In the genomic region with DNA sequence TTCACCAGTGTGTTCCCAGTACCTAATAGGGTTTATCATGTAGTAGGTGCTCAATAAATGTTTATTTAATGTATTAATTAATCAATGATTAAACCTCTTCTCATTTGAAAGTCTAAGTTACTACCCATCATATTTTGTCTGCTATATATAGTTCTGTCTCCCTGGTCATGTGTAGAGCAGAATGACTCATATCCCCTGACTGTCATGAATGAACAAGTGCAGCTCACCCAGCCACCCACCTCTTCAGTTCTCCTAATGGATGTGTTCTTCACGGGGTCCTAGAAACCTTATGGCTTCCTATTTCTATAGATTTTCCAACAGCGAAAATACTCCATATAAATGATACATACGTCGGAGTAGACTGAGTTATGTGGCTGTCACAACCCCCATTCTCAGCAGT, we compare ENCODE assay signal across 27 cellular contexts.
A peak's percentile ranks its signal among the peaks of the same experiment; 100 is the strongest.
DNase-seq lines count a peak whose midpoint lies in the region; ATAC-seq, FAIRE-seq and TF ChIP-seq lines count a peak whose summit lies in the region.
"Had no signal": no experiment of that assay in that cellular context is flagged by ENCODE, and none has a peak within 500 bp of the region (broad histone marks: within the 10 kb centered on the region; RNA-seq: fewer than 3 reads in every experiment).

No MANE protein-coding gene starts in this region.

- H2AFZ ChIP-seq in K562 (ENCODE audit: low read depth, low read length), result no peak overlapping the region

- POLR2A ChIA-PET in K562 (lab: Yijun Ruan, JAX), result no interaction called here

- TF ChIP-seq EP300 in K562 (IDR thresholded peaks at IDR 0.05; ENCODE audit: low read length) (no peak), sigmoid colon (IDR thresholded peaks at IDR 0.05) (no peak)

- H3K36me3 ChIP-seq in K562 (ENCODE audit: control insufficient read depth, insufficient read depth, low read length) (no peaks in the 10 kb centered on the region), sigmoid colon (no peaks in the 10 kb centered on the region)
- H3K36me3 ChIP-seq: uterus had no signal

- no peak for TF ChIP-seq RAD21 in K562 (CRISPR knock-in tag; conservative IDR thresholded peaks at IDR 0.05 in 1 of 2, IDR thresholded peaks at IDR 0.05 in 1 of 2)

- no peaks in the 10 kb centered on the region for H3K4me1 ChIP-seq in K562 (replicated peaks in 1 of 2; ENCODE audit: control insufficient read depth in 2 of 2, insufficient read depth in 2 of 2, low read length in 2 of 2)
- H3K4me1 ChIP-seq in sigmoid colon, result no peaks in the 10 kb centered on the region
- H3K4me1 ChIP-seq: foreskin keratinocyte, testis, uterus had no signal

- DNase-seq in ELR (ENCODE audit: low read depth), result peak; percentile 36
- peak; percentile 5 for DNase-seq in LHCN-M2 (ENCODE audit: low read depth)
- DNase-seq in K562 (ENCODE audit: extremely low read depth in 1 of 4, low spot score in 3 of 4), result no peak
- peak; percentile 44 for DNase-seq in myocyte (ENCODE audit: low read depth)
- no peak for DNase-seq in NCI-H1436 (lab: John Stamatoyannopoulos, UW)
- no peak for DNase-seq in GDM1 (lab: John Stamatoyannopoulos, UW)
- no peak for DNase-seq in sigmoid colon
- no peak for DNase-seq in hepatic stellate cell (ENCODE audit: low spot score)
- DNase-seq: aorta; CD4-positive, CD25-positive, alpha-beta regulatory T cell; cortex of kidney; effector memory CD8-positive, alpha-beta T cell; left colon; NCI-H1105; NCI-H1930; NCI-H526; posterior cingulate gyrus; RPMI8226; stimulated activated naive CD4-positive, alpha-beta T cell treated with Interleukin-2 at 50 U/mL for 16 hours; T-helper 17 cell; testis; uterus had no signal

- H3K4me2 ChIP-seq in K562 (ENCODE audit: insufficient read depth, low read length), result no peak overlapping the region

- no peak overlapping the region for H3K4me3 ChIP-seq in K562
- H3K4me3 ChIP-seq in sigmoid colon, result no peak overlapping the region
- H3K4me3 ChIP-seq: SK-N-MC, testis, uterus had no signal

- no peak overlapping the region for H3K9ac ChIP-seq in K562 (ENCODE audit: insufficient read depth in 1 of 2, low read depth in 2 of 2, low read length in 2 of 2)

- H3K27ac ChIP-seq in K562 (ENCODE audit: extremely low read depth, low read depth, low read length) (no peak overlapping the region), sigmoid colon (no peak overlapping the region)
- H3K27ac ChIP-seq: foreskin keratinocyte, SK-N-MC, testis, uterus had no signal

- no peak for FAIRE-seq in K562 (lab: Jason Lieb, UNC)

- 2% methylated on average over 4 of the region's 4 CpGs for WGBS in K562 (ENCODE audit: insufficient coverage, low coverage, missing lambda C conversion rate)
- WGBS in sigmoid colon, 2 donors, result 91% methylated on average over 4 of the region's 4 CpGs

- TF ChIP-seq CTCF in K562 (IDR thresholded peaks at IDR 0.05 in 2 of 3, conservative IDR thresholded peaks at IDR 0.05 in 1 of 3; ENCODE audit: insufficient read depth in 2 of 3, low read depth in 1 of 3, low read length in 3 of 3), result no peak
- TF ChIP-seq CTCF in sigmoid colon (IDR thresholded peaks at IDR 0.05), result no peak

- no TSS peak for BruUV-seq in K562 (replicated peaks; lab: Mats Ljungman, UMichigan)

- no peaks in the 10 kb centered on the region for H3K79me2 ChIP-seq in K562 (ENCODE audit: control insufficient read depth, insufficient read depth, low read length)

- no peaks in the 10 kb centered on the region for H4K20me1 ChIP-seq in K562 (replicated peaks; ENCODE audit: control insufficient read depth, insufficient read depth, low read length)

- intact Hi-C loops in K562 (cut with micrococcal nuclease) (no loop called here), sigmoid colon (cut with DNase I) (no loop called here)

- TF ChIP-seq POLR2A in K562 (conservative IDR thresholded peaks at IDR 0.05) (no peak), sigmoid colon (IDR thresholded peaks at IDR 0.05) (no peak)

- CTCF ChIA-PET in K562 (lab: Yijun Ruan, JAX; ENCODE audit: low intra/inter-chr PET ratio), result no interaction called here

- H3K9me1 ChIP-seq in K562 (ENCODE audit: control insufficient read depth, insufficient read depth, low read length), result no peaks in the 10 kb centered on the region

- H3K9me3 ChIP-seq in K562 (replicated peaks; ENCODE audit: control insufficient read depth, insufficient read depth, low read depth, low read length), result no peaks in the 10 kb centered on the region
- H3K9me3 ChIP-seq in sigmoid colon, result peaks cover 0 to 4% (median 0%) of the 10 kb centered on the region in 4 donors
- H3K9me3 ChIP-seq: testis, uterus had no signal

- ATAC-seq in K562, result no peak
- ATAC-seq: activated CD8-positive, alpha-beta T cell treated with anti-CD3 and anti-CD28 coated beads, Interleukin-2, amount 10 ng/mL, durations not matched to agents 7 days and 5 days; effector memory CD8-positive, alpha-beta T cell; esophagus mucosa; foreskin keratinocyte; left colon; sciatic nerve; T-helper 17 cell had no signal

- H3K27me3 ChIP-seq in K562 (ENCODE audit: control insufficient read depth in 2 of 2, insufficient read depth in 2 of 2, low read length in 2 of 2) (peaks cover 0 to 15% of the 10 kb centered on the region in 2 experiments; a peak in 2 of 5 replicates), sigmoid colon (peaks cover 0 to 48% (median 0%) of the 10 kb centered on the region in 3 donors)
- H3K27me3 ChIP-seq: testis, uterus had no signal

- in situ Hi-C loops in K562 (cut with MboI), result no loop called here

TF ChIP-seq in K562, 482 proteins besides CTCF, POLR2A, EP300 and RAD21:
- TF ChIP-seq CBFA2T2 (conservative IDR thresholded peaks at IDR 0.05), result no peak
- TF ChIP-seq, protein P1, sequence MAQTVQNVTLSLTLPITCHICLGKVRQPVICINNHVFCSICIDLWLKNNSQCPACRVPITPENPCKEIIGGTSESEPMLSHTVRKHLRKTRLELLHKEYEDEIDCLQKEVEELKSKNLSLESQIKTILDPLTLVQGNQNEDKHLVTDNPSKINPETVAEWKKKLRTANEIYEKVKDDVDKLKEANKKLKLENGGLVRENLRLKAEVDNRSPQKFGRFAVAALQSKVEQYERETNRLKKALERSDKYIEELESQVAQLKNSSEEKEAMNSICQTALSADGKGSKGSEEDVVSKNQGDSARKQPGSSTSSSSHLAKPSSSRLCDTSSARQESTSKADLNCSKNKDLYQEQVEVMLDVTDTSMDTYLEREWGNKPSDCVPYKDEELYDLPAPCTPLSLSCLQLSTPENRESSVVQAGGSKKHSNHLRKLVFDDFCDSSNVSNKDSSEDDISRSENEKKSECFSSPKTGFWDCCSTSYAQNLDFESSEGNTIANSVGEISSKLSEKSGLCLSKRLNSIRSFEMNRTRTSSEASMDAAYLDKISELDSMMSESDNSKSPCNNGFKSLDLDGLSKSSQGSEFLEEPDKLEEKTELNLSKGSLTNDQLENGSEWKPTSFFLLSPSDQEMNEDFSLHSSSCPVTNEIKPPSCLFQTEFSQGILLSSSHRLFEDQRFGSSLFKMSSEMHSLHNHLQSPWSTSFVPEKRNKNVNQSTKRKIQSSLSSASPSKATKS (CRISPR knock-in tag; IDR thresholded peaks at IDR 0.05), result no peak
- TF ChIP-seq, protein P2, sequence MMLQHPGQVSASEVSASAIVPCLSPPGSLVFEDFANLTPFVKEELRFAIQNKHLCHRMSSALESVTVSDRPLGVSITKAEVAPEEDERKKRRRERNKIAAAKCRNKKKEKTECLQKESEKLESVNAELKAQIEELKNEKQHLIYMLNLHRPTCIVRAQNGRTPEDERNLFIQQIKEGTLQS (IDR thresholded peaks at IDR 0.05), result 0 out of 2 replicates have a peak, but pooled peaks have one; percentile 8
- TF ChIP-seq, protein P2 (CRISPR knock-in tag; conservative IDR thresholded peaks at IDR 0.05), result no peak
- TF ChIP-seq, protein P3, sequence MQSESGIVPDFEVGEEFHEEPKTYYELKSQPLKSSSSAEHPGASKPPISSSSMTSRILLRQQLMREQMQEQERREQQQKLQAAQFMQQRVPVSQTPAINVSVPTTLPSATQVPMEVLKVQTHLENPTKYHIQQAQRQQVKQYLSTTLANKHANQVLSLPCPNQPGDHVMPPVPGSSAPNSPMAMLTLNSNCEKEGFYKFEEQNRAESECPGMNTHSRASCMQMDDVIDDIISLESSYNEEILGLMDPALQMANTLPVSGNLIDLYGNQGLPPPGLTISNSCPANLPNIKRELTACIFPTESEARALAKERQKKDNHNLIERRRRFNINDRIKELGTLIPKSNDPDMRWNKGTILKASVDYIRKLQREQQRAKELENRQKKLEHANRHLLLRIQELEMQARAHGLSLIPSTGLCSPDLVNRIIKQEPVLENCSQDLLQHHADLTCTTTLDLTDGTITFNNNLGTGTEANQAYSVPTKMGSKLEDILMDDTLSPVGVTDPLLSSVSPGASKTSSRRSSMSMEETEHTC (IDR thresholded peaks at IDR 0.05), result no peak

Comparison
In these comparisons a context has a peak if more than half of its experiments do, and no peak if none do; other contexts are left out.
1. DNase-seq: peak in ELR (single experiment), LHCN-M2 (single experiment) and myocyte (single experiment); none in K562 (0 of 4), NCI-H1436 (single experiment), GDM1 (single experiment), sigmoid colon (single experiment) and hepatic stellate cell (single experiment).